In the genomic region with DNA sequence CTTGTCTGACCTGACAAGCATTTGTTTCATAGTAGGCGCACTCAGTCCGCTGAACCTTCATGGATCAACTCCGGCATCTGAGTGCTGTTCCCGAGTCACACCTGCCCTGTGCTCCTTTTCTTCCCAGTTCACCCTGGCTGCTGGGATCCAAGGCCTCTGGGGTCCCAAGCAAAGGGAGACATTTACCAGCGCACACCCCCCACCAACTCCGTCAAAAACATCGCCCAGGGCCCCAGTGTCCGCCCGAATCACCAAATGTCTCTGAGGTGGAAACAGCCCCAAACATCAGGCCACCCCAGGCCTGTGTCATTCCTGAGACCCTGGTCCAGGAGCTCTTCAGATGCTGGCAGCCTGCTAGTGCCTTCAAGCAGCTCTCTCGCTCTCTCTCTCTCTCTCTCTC, we compare ENCODE assay signal across 20 cellular contexts. TPM values are rescaled to one million over a fixed set of nuclear protein-coding genes. Genes with fewer than 3 reads are reported as not detected.
DNase-seq lines count a peak whose midpoint lies in the region; ATAC-seq and TF ChIP-seq lines count a peak whose summit lies in the region.
"Had no signal": no experiment of that assay in that cellular context is flagged by ENCODE, and none has a peak within 500 bp of the region (broad histone marks: within the 10 kb centered on the region; RNA-seq: fewer than 3 reads in every experiment).

No MANE protein-coding gene starts in this region.

- H3K27ac ChIP-seq in RWPE1 (peak overlapping the region; percentile 36), MM.1S (ENCODE audit: low read length) (no peak overlapping the region)
- H3K27ac ChIP-seq: C4-2B had no signal

- peaks cover 21% of the 10 kb centered on the region for H3K4me1 Mint-ChIP-seq in activated CD8-positive, alpha-beta memory T cell treated with anti-CD3 and anti-CD28 coated beads, Interleukin-2, amount 10 ng/mL, durations not matched to agents 7 days and 5 days

- H3K27ac Mint-ChIP-seq in activated CD8-positive, alpha-beta memory T cell treated with anti-CD3 and anti-CD28 coated beads, Interleukin-2, amount 10 ng/mL, durations not matched to agents 7 days and 5 days, result no peak overlapping the region
- H3K27ac Mint-ChIP-seq: GM23338 had no signal

- H3F3A ChIP-seq in MM.1S (ENCODE audit: insufficient read depth, low read length), result no peaks in the 10 kb centered on the region

- no peaks in the 10 kb centered on the region for H3K36me3 ChIP-seq in MM.1S (replicated peaks; ENCODE audit: insufficient read depth, low read length)

- H3K79me2 ChIP-seq in MM.1S (ENCODE audit: low read length), result peaks cover 9% of the 10 kb centered on the region

- peak; percentile 45 for DNase-seq in activated CD8-positive, alpha-beta memory T cell treated with anti-CD3 and anti-CD28 coated beads, Interleukin-2, amount 50 U/mL, for 48 hours
- DNase-seq in activated CD8-positive, alpha-beta memory T cell treated with anti-CD3 and anti-CD28 coated beads, Interleukin-2, amount 10 ng/mL, durations not matched to agents 7 days and 5 days, result no peak
- DNase-seq in RWPE1 (ENCODE audit: low spot score) (no peak), mesenteric fat pad (ENCODE audit: low spot score) (peak; percentile 60), MM.1S (no peak), H4 (ENCODE audit: low spot score) (no peak), SKM-1 (lab: John Stamatoyannopoulos, UW; ENCODE audit: unreplicated experiment) (no peak)
- DNase-seq: COR-L47, GF-D8, KBM-7, NCI-H1436, NCI-H2029, NCI-H2171, NCI-H446, NCI-H69 had no signal

- ATAC-seq in activated CD8-positive, alpha-beta memory T cell treated with anti-CD3 and anti-CD28 coated beads, Interleukin-2, amount 10 ng/mL, durations not matched to agents 7 days and 5 days, result no peak

- POLR2A ChIA-PET in RWPE1 (lab: Yijun Ruan, JAX; ENCODE audit: low non-redundant PET), result no interaction called here

- peaks cover 10% of the 10 kb centered on the region for H3K36me3 Mint-ChIP-seq in activated CD8-positive, alpha-beta memory T cell treated with anti-CD3 and anti-CD28 coated beads, Interleukin-2, amount 10 ng/mL, durations not matched to agents 7 days and 5 days

- H3K4me3 Mint-ChIP-seq in activated CD8-positive, alpha-beta memory T cell treated with anti-CD3 and anti-CD28 coated beads, Interleukin-2, amount 10 ng/mL, durations not matched to agents 7 days and 5 days, result no peak overlapping the region
- H3K4me3 Mint-ChIP-seq: GM23338 had no signal

- no peak for TF ChIP-seq CTCF in RWPE1 (conservative IDR thresholded peaks at IDR 0.05; ENCODE audit: low read depth)
- TF ChIP-seq CTCF in MM.1S (IDR thresholded peaks at IDR 0.05; ENCODE audit: low read length), result no peak

- H2AFZ ChIP-seq in MM.1S (ENCODE audit: low read length), result no peak overlapping the region
- H2AFZ ChIP-seq: GM23338 had no signal

- no peaks in the 10 kb centered on the region for H3K27me3 ChIP-seq in MM.1S (replicated peaks; ENCODE audit: insufficient read depth, low read length)

- CTCF ChIA-PET in activated CD8-positive, alpha-beta memory T cell treated with anti-CD3 and anti-CD28 coated beads, Interleukin-2, amount 10 ng/mL, durations not matched to agents 7 days and 5 days (lab: Charles Lee), result interaction anchor here (0.9 to 7.8 kb wide), 16 partner anchors 17 to 361 kb away, joined by 3 to 174 read pairs (median 5); partner anchors contain the start of genes GRPEL1 and TADA2B
- CTCF ChIA-PET in RWPE1 (lab: Yijun Ruan, JAX), result interaction anchor here (0.5 to 0.7 kb wide), 2 partner anchors 12 to 270 kb away, joined by 4 to 6 read pairs; no protein-coding TSS in a partner anchor

- H3K4me1 ChIP-seq in MM.1S (ENCODE audit: low read length), result peaks cover 13% of the 10 kb centered on the region

- H3K27me3 Mint-ChIP-seq in activated CD8-positive, alpha-beta memory T cell treated with anti-CD3 and anti-CD28 coated beads, Interleukin-2, amount 10 ng/mL, durations not matched to agents 7 days and 5 days, result no peaks in the 10 kb centered on the region

- H3K9me3 ChIP-seq in MM.1S (replicated peaks; ENCODE audit: insufficient read depth, low read length), result no peaks in the 10 kb centered on the region

- H3K9me2 ChIP-seq in MM.1S (replicated peaks; ENCODE audit: insufficient read depth, low read length), result no peaks in the 10 kb centered on the region

- no peak overlapping the region for H3K9ac ChIP-seq in MM.1S (ENCODE audit: low read length)

- H3K4me2 ChIP-seq in MM.1S (ENCODE audit: low read depth, low read length), result no peak overlapping the region
- H3K4me2 ChIP-seq: GM23338 had no signal

- no peaks in the 10 kb centered on the region for H3K9me3 Mint-ChIP-seq in activated CD8-positive, alpha-beta memory T cell treated with anti-CD3 and anti-CD28 coated beads, Interleukin-2, amount 10 ng/mL, durations not matched to agents 7 days and 5 days (ENCODE audit: low read depth)
- H3K9me3 Mint-ChIP-seq: GM23338 had no signal

- H3K4me3 ChIP-seq in MM.1S (ENCODE audit: low read length), result no peak overlapping the region
- H3K4me3 ChIP-seq: GM23338 had no signal

- no peaks in the 10 kb centered on the region for H4K20me1 ChIP-seq in MM.1S (ENCODE audit: insufficient read depth, low read length)

RNA-seq across cellular contexts. Expression of gene BLOC1S4, which starts 5.1 kb away (rescaled TPM):
- total RNA-seq in activated CD8-positive, alpha-beta memory T cell treated with anti-CD3 and anti-CD28 coated beads, Interleukin-2, amount 10 ng/mL, durations not matched to agents 7 days and 5 days, result 10 to 100 TPM; 21.8 to 22.3 TPM
- 14.2 TPM for total RNA-seq in mesenteric fat pad
- 14.5 and 23.5 TPM in 2 replicates for total RNA-seq in H4 (2014; rRNA removed; shearing (Covaris generic))

RNA-seq across cellular contexts. Expression of gene MRFAP1L1, which starts 11.5 kb away (rescaled TPM):
- total RNA-seq in activated CD8-positive, alpha-beta memory T cell treated with anti-CD3 and anti-CD28 coated beads, Interleukin-2, amount 10 ng/mL, durations not matched to agents 7 days and 5 days, result 10 to 100 TPM; 60.7 to 61.9 TPM
- total RNA-seq in mesenteric fat pad, result 34.5 TPM
- 104 and 118 TPM in 2 replicates for total RNA-seq in H4 (2014; rRNA removed; shearing (Covaris generic))

RNA-seq across cellular contexts. Expression of gene S100P, which starts 27.4 kb away (rescaled TPM):
- total RNA-seq in activated CD8-positive, alpha-beta memory T cell treated with anti-CD3 and anti-CD28 coated beads, Interleukin-2, amount 10 ng/mL, durations not matched to agents 7 days and 5 days, result 1 to 10 TPM; 1.3 to 5.6 TPM
- total RNA-seq in mesenteric fat pad, result 16.1 TPM
- 0.21 and 0.35 TPM in 2 replicates for total RNA-seq in H4 (2014; rRNA removed; shearing (Covaris generic))
- total RNA-seq: Daoy, GM23338, OCI-LY7, RPMI7951 had no signal

Comparison
In these comparisons a context has a peak if more than half of its experiments do, and no peak if none do; other contexts are left out.
1. DNase-seq: peak in activated CD8-positive, alpha-beta memory T cell treated with anti-CD3 and anti-CD28 coated beads, Interleukin-2, amount 50 U/mL, for 48 hours (single experiment) and mesenteric fat pad (single experiment); none in activated CD8-positive, alpha-beta memory T cell treated with anti-CD3 and anti-CD28 coated beads, Interleukin-2, amount 10 ng/mL, durations not matched to agents 7 days and 5 days (single experiment), RWPE1 (single experiment), MM.1S (single experiment), H4 (single experiment) and SKM-1 (single experiment).